Comparison of ENCODE assay signal across 8 cellular contexts in genomic region chr10:42552188-42553063, GRCh38.
A peak's percentile ranks its signal among the peaks of the same experiment; 100 is the strongest.
DNase-seq lines count a peak whose midpoint lies in the region; ATAC-seq and TF ChIP-seq lines count a peak whose summit lies in the region.

No MANE protein-coding gene starts in this region.

- H2BK20ac ChIP-seq in IMR-90 (ENCODE audit: low read depth, low read length), result no peak overlapping the region

- peak overlapping the region; percentile 28 for H3K14ac ChIP-seq in IMR-90 (replicated peaks; ENCODE audit: low read depth, low read length)

- dilution Hi-C loops in IMR-90 (cut with HindIII; ENCODE audit: low sequenced_read_pairs, unreplicated experiment), result no loop called here

- peak overlapping the region; percentile 34; the same call in 1 of the 2 replicates for H3K27ac ChIP-seq in IMR-90 (ENCODE audit: insufficient read depth, low read length)
- H3K27ac ChIP-seq in OCI-LY7 (ENCODE audit: low read depth, low read length, poor library complexity, severe bottlenecking), result peak overlapping the region; percentile 25

- 1% methylated on average over 12 of the region's 61 CpGs; no CpG with 5 or more reads in 1 of the 2 experiments for WGBS in IMR-90 (ENCODE audit: extremely low coverage in 2 of 2, insufficient read length in 1 of 2), 2 experiments

- peak overlapping the region; percentile 17; the same call in 1 of the 2 replicates for H2BK120ac ChIP-seq in IMR-90 (ENCODE audit: low read depth, low read length)

- H3K4ac ChIP-seq in IMR-90 (ENCODE audit: low read depth, low read length), result peak overlapping the region; percentile 43; the same call in 1 of the 2 replicates

- TF ChIP-seq CTCF in IMR-90 (conservative IDR thresholded peaks at IDR 0.05; ENCODE audit: low read depth, low read length) (no peak), OCI-LY7 (conservative IDR thresholded peaks at IDR 0.05; ENCODE audit: low read length) (no peak), epithelial cell of esophagus (IDR thresholded peaks at IDR 0.05; ENCODE audit: insufficient read depth, low read depth, low read length, missing control alignments) (no peak)

- H2AFZ ChIP-seq in IMR-90 (replicated peaks; ENCODE audit: low read length, poor library complexity) (peak overlapping the region; percentile 99), OCI-LY7 (ENCODE audit: low read length) (peak overlapping the region; percentile 98)

- H4K20me1 ChIP-seq in IMR-90 (ENCODE audit: insufficient read depth, low read length), result no peaks in the 10 kb centered on the region
- no peaks in the 10 kb centered on the region for H4K20me1 ChIP-seq in OCI-LY7 (ENCODE audit: insufficient read depth, low read length)

- peak; percentile 92 for ATAC-seq in GM21529 (IDR thresholded peaks at IDR 0.05; ENCODE audit: unreplicated experiment)
- peak; percentile 96 for ATAC-seq in IMR-90 (ENCODE audit: low read depth)

- no peak overlapping the region for H4K91ac ChIP-seq in IMR-90 (ENCODE audit: insufficient read depth, low read depth, low read length)

- no peak overlapping the region for H3K56ac ChIP-seq in IMR-90 (ENCODE audit: extremely low read depth, insufficient read depth, low read length)

- 0 out of 2 replicates have a peak overlapping the region, but pooled peaks have one; percentile 19 for H4K5ac ChIP-seq in IMR-90 (ENCODE audit: low read depth, low read length)

- no peak overlapping the region for H2AK5ac ChIP-seq in IMR-90 (ENCODE audit: low read depth, low read length)

- POLR2A ChIA-PET in IMR-90 (lab: Charles Lee; ENCODE audit: unreplicated experiment), result interaction anchor here (0.6 kb wide), 1 partner anchor 231 kb away, joined by 3 read pairs; no protein-coding TSS in a partner anchor
- POLR2A ChIA-PET in OCI-LY7 (lab: Charles Lee), result interaction anchor here (0.8 to 1.0 kb wide), 2 partner anchors 11 to 101 kb away, joined by 3 read pairs; no protein-coding TSS in a partner anchor

- peak; percentile 86 for DNase-seq in DMS 273 treated with DMSO at 0.1 percent for 48 hours (lab: John Stamatoyannopoulos, UW)
- DNase-seq in IMR-90, result peak; percentile 97
- DNase-seq in OCI-LY7 (ENCODE audit: low spot score), result peak; percentile 97
- DNase-seq in activated T-cell treated with anti-CD3 and anti-CD28 coated beads for 4 hours, result peak; percentile 93
- DNase-seq in epithelial cell of esophagus (ENCODE audit: low read depth), result peak; percentile 99
- DNase-seq in middle frontal gyrus (ENCODE audit: extremely low spot score, low spot score), result peak; percentile 98
- DNase-seq in stimulated activated CD8-positive, alpha-beta memory T cell treated with anti-CD3 and anti-CD28 coated beads, Interleukin-2, amount 100 ng/mL, for 1 hour (ENCODE audit: low read depth in 2 of 2), result peak; percentile 90 to 92

- no peak overlapping the region for H3K23ac ChIP-seq in IMR-90 (ENCODE audit: low read depth, low read length)

- no peak overlapping the region for H2BK15ac ChIP-seq in IMR-90 (ENCODE audit: low read depth, low read length)

- TF ChIP-seq POLR2A in IMR-90 (IDR thresholded peaks at IDR 0.05; ENCODE audit: low read depth, low read length), result no peak

- H3K27me3 ChIP-seq in IMR-90 (ENCODE audit: control insufficient read depth, insufficient read depth, low read length), result no peaks in the 10 kb centered on the region

- H2AK9ac ChIP-seq in IMR-90 (replicated peaks; ENCODE audit: low read depth, low read length, poor library complexity), result peak overlapping the region; percentile 87

- H3K36me3 ChIP-seq in IMR-90 (ENCODE audit: control insufficient read depth, insufficient read depth, low read length) (no peaks in the 10 kb centered on the region), OCI-LY7 (ENCODE audit: insufficient read depth, low read length) (peaks cover 28% of the 10 kb centered on the region)

- no peak overlapping the region for H2BK5ac ChIP-seq in IMR-90 (ENCODE audit: low read depth, low read length, poor library complexity, severe bottlenecking)

- H4K8ac ChIP-seq in IMR-90 (ENCODE audit: low read depth in 2 of 2, low read length in 2 of 2), result peak overlapping the region; percentile 82 to 89; a peak in 3 of 4 replicates

- H3K79me2 ChIP-seq in OCI-LY7 (ENCODE audit: insufficient read depth, low read depth, low read length), result peaks cover 23% of the 10 kb centered on the region; the same call in 1 of the 2 replicates

- H3K18ac ChIP-seq in IMR-90 (ENCODE audit: low read depth, low read length), result no peak overlapping the region

- H3K9me2 ChIP-seq in OCI-LY7 (ENCODE audit: insufficient read depth, low read length), result no peaks in the 10 kb centered on the region

- peaks cover 9 to 15% of the 10 kb centered on the region in 2 experiments for H3K79me1 ChIP-seq in IMR-90 (ENCODE audit: low read depth in 1 of 2, low read length in 2 of 2)

- H3K4me1 ChIP-seq in IMR-90 (ENCODE audit: control insufficient read depth, insufficient read depth, low read length), result peaks cover 5% of the 10 kb centered on the region; the same call in 1 of the 2 replicates
- H3K4me1 ChIP-seq in OCI-LY7 (ENCODE audit: insufficient read depth, low read length, poor library complexity, severe bottlenecking), result peaks cover 28% of the 10 kb centered on the region

- no TSS peak for BruUV-seq in IMR-90 (replicated peaks; lab: Mats Ljungman, UMichigan)
- BruUV-seq in OCI-LY7 (replicated peaks; lab: Mats Ljungman, UMichigan), result TSS peak; percentile 44

- H3K4me3 ChIP-seq in IMR-90 (ENCODE audit: insufficient read depth, low read depth, low read length), result peak overlapping the region; percentile 74
- peak overlapping the region; percentile 89 for H3K4me3 ChIP-seq in OCI-LY7 (ENCODE audit: low read depth, low read length, poor library complexity, severe bottlenecking)
- peak overlapping the region; percentile 83 for H3K4me3 ChIP-seq in epithelial cell of esophagus (ENCODE audit: low read length)

- peaks cover 5% of the 10 kb centered on the region; the same call in 1 of the 2 replicates for H3K9me1 ChIP-seq in IMR-90 (ENCODE audit: insufficient read depth, low read length)

- H3K9ac ChIP-seq in IMR-90 (ENCODE audit: low read depth, low read length), result peak overlapping the region; percentile 78

- CTCF ChIA-PET in IMR-90 (lab: Yijun Ruan, JAX) (no interaction called here), OCI-LY7 (lab: Charles Lee; ENCODE audit: unreplicated experiment) (no interaction called here)

- in situ Hi-C loops in IMR-90 (cut with MboI; ENCODE audit: low sequenced_read_pairs), result no loop called here

- intact Hi-C loops in IMR-90 (cut with micrococcal nuclease), result loop anchor here (1.0 to 2.0 kb wide), 2 partner anchors 86 to 230 kb away; partner anchors contain the start of genes BMS1 and ZNF33B
- intact Hi-C loops in OCI-LY7 (cut with micrococcal nuclease; ENCODE audit: unreplicated experiment), result loop anchor here (1.0 to 10.0 kb wide), 2 partner anchors 86 to 582 kb away; partner anchors contain the start of genes CSGALNACT2 and ZNF33B

- no peak for TF ChIP-seq RAD21 in IMR-90 (IDR thresholded peaks at IDR 0.05; ENCODE audit: low read length)

- peak overlapping the region; percentile 82 for H3K4me2 ChIP-seq in IMR-90 (ENCODE audit: low read depth, low read length)
- H3K4me2 ChIP-seq in OCI-LY7 (ENCODE audit: low read length), result peak overlapping the region; percentile 93

- H3K9me3 ChIP-seq in IMR-90 (ENCODE audit: control insufficient read depth, insufficient read depth, low read length) (no peaks in the 10 kb centered on the region), OCI-LY7 (ENCODE audit: low read length) (no peaks in the 10 kb centered on the region)

TF ChIP-seq in IMR-90, 13 proteins besides CTCF, POLR2A, EP300 and RAD21:
- TF ChIP-seq NFE2L2 (IDR thresholded peaks at IDR 0.05; ENCODE audit: low read depth, low read length) (no peak), MXI1 (IDR thresholded peaks at IDR 0.05; ENCODE audit: borderline replicate concordance, low read depth, low read length) (0 out of 2 replicates have a peak, but pooled peaks have one; percentile 9)

Comparison
In these comparisons a context has a peak if more than half of its experiments do, and no peak if none do; other contexts are left out.
1. Peak in every context shown above with its lines: DNase-seq, ATAC-seq, H3K4me3 ChIP-seq and H3K27ac ChIP-seq.